ENCODE assay signal across 12 cellular contexts in genomic region chr19:6771648-6772027, GRCh38. TPM values are rescaled to one million over a fixed set of nuclear protein-coding genes. Genes with fewer than 3 reads are reported as not detected.
A peak's percentile ranks its signal among the peaks of the same experiment; 100 is the strongest.
DNase-seq lines count a peak whose midpoint lies in the region; ATAC-seq and TF ChIP-seq lines count a peak whose summit lies in the region.
"Not testable (repeated sequence)": the region's sequence is repeated elsewhere in the genome, so short reads cannot be mapped to it uniquely, and the experiment has no call there.
"Had no signal": no experiment of that assay in that cellular context is flagged by ENCODE, and none has a peak within 500 bp of the region (broad histone marks: within the 10 kb centered on the region; RNA-seq: fewer than 3 reads in every experiment).

No MANE protein-coding gene starts in this region.

- H2AFZ ChIP-seq in Loucy (ENCODE audit: low read length): not testable (repeated sequence)

- H3K27ac Mint-ChIP-seq in CD14-positive monocyte: peak overlapping the region; percentile 86 to 95 (median 89)
- H3K27ac Mint-ChIP-seq in activated CD4-positive, alpha-beta T cell treated with anti-CD3 and anti-CD28 coated beads for 36 hours: peak overlapping the region; percentile 98
- H3K27ac Mint-ChIP-seq in activated T-helper 17 cell treated with anti-CD3 and anti-CD28 coated beads, Interleukin-2, amount 50 U/mL, for 72 hours: peak overlapping the region; percentile 88
- peak overlapping the region; percentile 80 for H3K27ac Mint-ChIP-seq in dendritic cell treated with granulocyte-macrophage colony-stimulating factor and Interleukin-4, amounts not matched to agents 40 ng/mL and 50 ng/mL, for 4 days

- peaks cover 63% of the 10 kb centered on the region for H3K4me1 Mint-ChIP-seq in CD14-positive monocyte
- peaks cover 46% of the 10 kb centered on the region for H3K4me1 Mint-ChIP-seq in activated CD4-positive, alpha-beta T cell treated with anti-CD3 and anti-CD28 coated beads for 36 hours
- peaks cover 36% of the 10 kb centered on the region for H3K4me1 Mint-ChIP-seq in activated T-helper 17 cell treated with anti-CD3 and anti-CD28 coated beads, Interleukin-2, amount 50 U/mL, for 72 hours
- peaks cover 70% of the 10 kb centered on the region for H3K4me1 Mint-ChIP-seq in dendritic cell treated with granulocyte-macrophage colony-stimulating factor and Interleukin-4, amounts not matched to agents 40 ng/mL and 50 ng/mL, for 4 days (ENCODE audit: low read depth)

- H3K36me3 ChIP-seq in Loucy (ENCODE audit: insufficient read depth, low read length); neutrophil: not testable (repeated sequence)

- H3K9me2 ChIP-seq in Loucy (replicated peaks; ENCODE audit: low read depth, low read length): not testable (repeated sequence)

- not testable (repeated sequence) for H3K4me2 ChIP-seq in Loucy (ENCODE audit: low read depth, low read length, poor library complexity, severe bottlenecking)

- H3K4me3 Mint-ChIP-seq in CD14-positive monocyte: peak overlapping the region in 1 of 2 donors; percentile 55
- peak overlapping the region; percentile 97 for H3K4me3 Mint-ChIP-seq in activated CD4-positive, alpha-beta T cell treated with anti-CD3 and anti-CD28 coated beads for 36 hours
- H3K4me3 Mint-ChIP-seq in activated T-helper 17 cell treated with anti-CD3 and anti-CD28 coated beads, Interleukin-2, amount 50 U/mL, for 72 hours: peak overlapping the region; percentile 98
- peak overlapping the region; percentile 47 for H3K4me3 Mint-ChIP-seq in dendritic cell treated with granulocyte-macrophage colony-stimulating factor and Interleukin-4, amounts not matched to agents 40 ng/mL and 50 ng/mL, for 4 days

- ATAC-seq in activated CD4-positive, alpha-beta T cell treated with anti-CD3 and anti-CD28 coated beads for 36 hours; activated T-helper 17 cell treated with anti-CD3 and anti-CD28 coated beads, Interleukin-2, amount 50 U/mL, for 72 hours (replicated peaks): not testable (repeated sequence)

- H3F3A ChIP-seq in Loucy (ENCODE audit: low read depth): not testable (repeated sequence)

- H3K27ac ChIP-seq in neutrophil: peak overlapping the region; percentile 95

- not testable (repeated sequence) for H3K9me3 ChIP-seq in Loucy (ENCODE audit: insufficient read depth, low read depth, low read length); neutrophil

- not testable (repeated sequence) for DNase-seq in CD14-positive monocyte (ENCODE audit: low spot score); activated CD4-positive, alpha-beta T cell treated with anti-CD3 and anti-CD28 coated beads for 36 hours

- H3K4me3 ChIP-seq in Loucy (ENCODE audit: low read length, poor library complexity, severe bottlenecking): peak overlapping the region; percentile 95
- H3K4me3 ChIP-seq in neutrophil (ENCODE audit: low read depth in 1 of 2, low read length in 1 of 2): peak overlapping the region; percentile 99 to 100

- CTCF ChIA-PET in activated CD4-positive, alpha-beta T cell treated with anti-CD3 and anti-CD28 coated beads for 36 hours (lab: Charles Lee): interaction anchor here (0.5 to 2.8 kb wide), 8 partner anchors 19 to 813 kb away, joined by 3 to 11 read pairs (median 7); partner anchors contain the start of gene GPR108

- not testable (repeated sequence) for TF ChIP-seq CTCF in CD14-positive monocyte (IDR thresholded peaks at IDR 0.05); Loucy (conservative IDR thresholded peaks at IDR 0.05; ENCODE audit: low read length); neutrophil (IDR thresholded peaks at IDR 0.05)

- H3K79me2 ChIP-seq in Loucy (ENCODE audit: insufficient read depth, low read length): peaks cover 39% of the 10 kb centered on the region

- intact Hi-C loops in CD14-positive monocyte (cut with micrococcal nuclease): loop anchor here in 1 of 2 donors (2.0 to 5.0 kb wide), 3 partner anchors 31 to 91 kb away; partner anchors contain the start of gene TRIP10
- intact Hi-C loops in activated CD4-positive, alpha-beta T cell treated with anti-CD3 and anti-CD28 coated beads for 36 hours (cut with DNase I, micrococcal nuclease): loop anchor here (1.0 to 2.0 kb wide), 5 partner anchors 30 to 93 kb away; partner anchors contain the start of gene TRIP10 (in 1 of the 2)
- intact Hi-C loops in dendritic cell treated with granulocyte-macrophage colony-stimulating factor and Interleukin-4, amounts not matched to agents 40 ng/mL and 50 ng/mL, for 4 days (cut with micrococcal nuclease): loop anchor here (2.0 to 10.0 kb wide), 2 partner anchors 33 to 93 kb away; partner anchors contain the start of gene TRIP10

- POLR2A ChIA-PET in activated CD4-positive, alpha-beta T cell treated with anti-CD3 and anti-CD28 coated beads for 36 hours (lab: Charles Lee): interaction anchor here (0.7 to 1.2 kb wide), 3 partner anchors 32 to 119 kb away, joined by 3 read pairs; no protein-coding TSS in a partner anchor

- H3K9me3 Mint-ChIP-seq in CD14-positive monocyte; activated CD4-positive, alpha-beta T cell treated with anti-CD3 and anti-CD28 coated beads for 36 hours (ENCODE audit: low read depth); activated T-helper 17 cell treated with anti-CD3 and anti-CD28 coated beads, Interleukin-2, amount 50 U/mL, for 72 hours; dendritic cell treated with granulocyte-macrophage colony-stimulating factor and Interleukin-4, amounts not matched to agents 40 ng/mL and 50 ng/mL, for 4 days: not testable (repeated sequence)

- H3K4me1 ChIP-seq in Loucy (ENCODE audit: insufficient read depth, low read length, poor library complexity, severe bottlenecking): peaks cover 22% of the 10 kb centered on the region
- peaks cover 68 to 77% of the 10 kb centered on the region in 2 experiments for H3K4me1 ChIP-seq in neutrophil (ENCODE audit: control insufficient read depth in 1 of 2, insufficient read depth in 1 of 2, low read depth in 1 of 2, low read length in 1 of 2)

- H4K20me1 ChIP-seq in Loucy (ENCODE audit: insufficient read depth, low read length, poor library complexity, severe bottlenecking): peaks cover 33% of the 10 kb centered on the region

- not testable (repeated sequence) for H3K27me3 Mint-ChIP-seq in CD14-positive monocyte (ENCODE audit: low read depth in 3 of 3); activated CD4-positive, alpha-beta T cell treated with anti-CD3 and anti-CD28 coated beads for 36 hours; activated T-helper 17 cell treated with anti-CD3 and anti-CD28 coated beads, Interleukin-2, amount 50 U/mL, for 72 hours; dendritic cell treated with granulocyte-macrophage colony-stimulating factor and Interleukin-4, amounts not matched to agents 40 ng/mL and 50 ng/mL, for 4 days

- peaks cover 14 to 16% of the 10 kb centered on the region in 2 donors for H3K36me3 Mint-ChIP-seq in CD14-positive monocyte
- peaks cover 24% of the 10 kb centered on the region for H3K36me3 Mint-ChIP-seq in activated CD4-positive, alpha-beta T cell treated with anti-CD3 and anti-CD28 coated beads for 36 hours (ENCODE audit: low read depth)
- peaks cover 36% of the 10 kb centered on the region for H3K36me3 Mint-ChIP-seq in activated T-helper 17 cell treated with anti-CD3 and anti-CD28 coated beads, Interleukin-2, amount 50 U/mL, for 72 hours (ENCODE audit: low read depth)
- H3K36me3 Mint-ChIP-seq in dendritic cell treated with granulocyte-macrophage colony-stimulating factor and Interleukin-4, amounts not matched to agents 40 ng/mL and 50 ng/mL, for 4 days (ENCODE audit: low read depth): peaks cover 29% of the 10 kb centered on the region

- not testable (repeated sequence) for H3K9ac ChIP-seq in Loucy (ENCODE audit: low read depth, low read length, poor library complexity, severe bottlenecking)

- not testable (repeated sequence) for H3K27me3 ChIP-seq in Loucy (ENCODE audit: insufficient read depth, low read length, poor library complexity, severe bottlenecking); neutrophil

RNA-seq across cellular contexts. Expression of gene VAV1, which starts 0.9 kb away (rescaled TPM):
- 10 to 100 TPM; 21.3 to 30.2 TPM for polyA plus RNA-seq in CD14-positive monocyte
- 10 to 100 TPM; 73.4 to 90.8 TPM for total RNA-seq in activated CD4-positive, alpha-beta T cell treated with anti-CD3 and anti-CD28 coated beads for 36 hours
- total RNA-seq in activated T-helper 17 cell treated with anti-CD3 and anti-CD28 coated beads, Interleukin-2, amount 50 U/mL, for 72 hours: 100 to 1,000 TPM; 110 to 114 TPM
- total RNA-seq: Caco-2, cardiac muscle cell, endodermal cell, HFFc6 had no signal
- polyA plus RNA-seq: cardiac muscle cell, neural cell had no signal

RNA-seq across cellular contexts. Expression of gene SH2D3A, which starts 4.4 kb away (rescaled TPM):
- polyA plus RNA-seq in CD14-positive monocyte: not detected
- 10 to 100 TPM; 20.7 to 23.2 TPM for total RNA-seq in activated CD4-positive, alpha-beta T cell treated with anti-CD3 and anti-CD28 coated beads for 36 hours
- total RNA-seq in activated T-helper 17 cell treated with anti-CD3 and anti-CD28 coated beads, Interleukin-2, amount 50 U/mL, for 72 hours: 10 to 100 TPM; 21.1 to 21.2 TPM
- total RNA-seq: ascending aorta, HFFc6 had no signal

RNA-seq across cellular contexts. Expression of gene TRIP10, which starts 32.2 kb away (rescaled TPM):
- polyA plus RNA-seq in CD14-positive monocyte: 1 to 10 TPM; 1.5 to 1.9 TPM
- 10 to 100 TPM; 45.1 to 50.0 TPM for total RNA-seq in activated CD4-positive, alpha-beta T cell treated with anti-CD3 and anti-CD28 coated beads for 36 hours
- total RNA-seq in activated T-helper 17 cell treated with anti-CD3 and anti-CD28 coated beads, Interleukin-2, amount 50 U/mL, for 72 hours: 10 to 100 TPM; 38.0 to 99.4 TPM

RNA-seq across cellular contexts. Expression of gene GPR108, which starts 34.3 kb away (rescaled TPM):
- polyA plus RNA-seq in CD14-positive monocyte: 100 to 1,000 TPM; 129 to 147 TPM
- total RNA-seq in activated CD4-positive, alpha-beta T cell treated with anti-CD3 and anti-CD28 coated beads for 36 hours: 10 to 100 TPM; 58.8 to 59.9 TPM
- total RNA-seq in activated T-helper 17 cell treated with anti-CD3 and anti-CD28 coated beads, Interleukin-2, amount 50 U/mL, for 72 hours: 10 to 100 TPM; 49.8 to 64.7 TPM

RNA-seq across cellular contexts. Expression of gene C3, which starts 51.2 kb away (rescaled TPM):
- 1 to 10 TPM; 2.4 to 3.2 TPM for polyA plus RNA-seq in CD14-positive monocyte
- total RNA-seq in activated CD4-positive, alpha-beta T cell treated with anti-CD3 and anti-CD28 coated beads for 36 hours: 1 to 10 TPM in 1 of 2 experiments, under 1 TPM in 1; 0.93 to 1.0 TPM
- total RNA-seq in activated T-helper 17 cell treated with anti-CD3 and anti-CD28 coated beads, Interleukin-2, amount 50 U/mL, for 72 hours: 1 to 10 TPM in 1 of 2 donors, under 1 TPM in 1; 0.99 to 4.3 TPM
- polyA plus RNA-seq: neural cell had no signal
